9 cellular contexts compared by ENCODE assay signal in the genomic region with DNA sequence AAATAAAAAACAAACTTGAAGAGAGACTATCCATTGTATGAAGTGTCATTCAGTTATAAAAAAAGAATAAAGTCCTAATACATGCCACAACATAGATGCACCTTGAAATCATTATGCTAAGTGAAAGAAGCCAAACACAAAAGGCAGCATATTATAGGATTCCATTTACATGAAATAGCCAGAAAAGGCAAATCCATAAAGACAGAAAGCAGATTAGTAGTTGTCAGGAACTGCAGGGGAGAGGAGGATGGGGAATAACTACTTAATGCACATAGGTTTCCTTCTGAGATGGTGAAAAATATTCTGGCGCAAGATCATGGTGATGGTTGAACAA. TPM values are rescaled to one million over a fixed set of nuclear protein-coding genes. Genes with fewer than 3 reads are reported as not detected.
DNase-seq lines count a peak whose midpoint lies in the region; ATAC-seq, FAIRE-seq and TF ChIP-seq lines count a peak whose summit lies in the region.
"Had no signal": no experiment of that assay in that cellular context is flagged by ENCODE, and none has a peak within 500 bp of the region (broad histone marks: within the 10 kb centered on the region; RNA-seq: fewer than 3 reads in every experiment).

No MANE protein-coding gene starts in this region.

- peak overlapping the region in 1 of 2 donors; percentile 15 for H3K9ac ChIP-seq in duodenal mucosa (ENCODE audit: low read depth in 1 of 2, low read length in 2 of 2)

- ATAC-seq in HG03280 (IDR thresholded peaks at IDR 0.05; ENCODE audit: unreplicated experiment) (peak; percentile 21), foreskin keratinocyte (no peak)

- H3K36me3 ChIP-seq in breast epithelium (no peaks in the 10 kb centered on the region), duodenal mucosa (ENCODE audit: control insufficient read depth in 1 of 2, insufficient read depth in 2 of 2, low read length in 2 of 2) (no peaks in the 10 kb centered on the region), thymus (ENCODE audit: control insufficient read depth, insufficient read depth) (no peaks in the 10 kb centered on the region), small intestine (ENCODE audit: control insufficient read depth in 2 of 2, insufficient read depth in 2 of 2, low read length in 2 of 2) (no peaks in the 10 kb centered on the region)
- H3K36me3 ChIP-seq: colonic mucosa had no signal

- no peaks in the 10 kb centered on the region for H3K9me3 ChIP-seq in breast epithelium
- no peaks in the 10 kb centered on the region for H3K9me3 ChIP-seq in duodenal mucosa (ENCODE audit: control insufficient read depth in 1 of 2, low read length in 2 of 2)
- H3K9me3 ChIP-seq in thymus (ENCODE audit: control insufficient read depth) = no peaks in the 10 kb centered on the region
- no peaks in the 10 kb centered on the region for H3K9me3 ChIP-seq in small intestine (ENCODE audit: control insufficient read depth, low read depth)
- H3K9me3 ChIP-seq: colonic mucosa had no signal

- peaks cover 13% of the 10 kb centered on the region for H3K4me1 Mint-ChIP-seq in MCF 10A (ENCODE audit: insufficient read depth, unreplicated experiment)

- H3K4me3 ChIP-seq in breast epithelium (peak overlapping the region in 2 of 3 donors; percentile 37 to 41), duodenal mucosa (ENCODE audit: low read depth in 1 of 2, low read length in 2 of 2) (peak overlapping the region; percentile 59 to 64), thymus (ENCODE audit: low read length) (peak overlapping the region; percentile 8), small intestine (ENCODE audit: low read depth in 1 of 2, low read length in 2 of 2) (no peak overlapping the region)
- H3K4me3 ChIP-seq: colonic mucosa had no signal

- no peak for DNase-seq in breast epithelium (ENCODE audit: low spot score in 2 of 2)
- DNase-seq in MCF 10A (ENCODE audit: unreplicated experiment) = no peak
- no peak for DNase-seq in central memory CD4-positive, alpha-beta T cell
- DNase-seq in small intestine = no peak
- DNase-seq in foreskin keratinocyte = no peak
- DNase-seq: colonic mucosa had no signal

- no peak for FAIRE-seq in small intestine (lab: Jason Lieb, UNC)

- BruUV-seq in MCF 10A (replicated peaks; lab: Mats Ljungman, UMichigan) = no TSS peak

- H3K27me3 ChIP-seq in breast epithelium (no peaks in the 10 kb centered on the region), duodenal mucosa (ENCODE audit: control insufficient read depth in 1 of 2, insufficient read depth in 2 of 2, low read length in 2 of 2) (no peaks in the 10 kb centered on the region), thymus (ENCODE audit: control insufficient read depth, insufficient read depth) (no peaks in the 10 kb centered on the region), small intestine (ENCODE audit: control insufficient read depth in 2 of 2, insufficient read depth in 2 of 2, low read length in 2 of 2) (no peaks in the 10 kb centered on the region), foreskin keratinocyte (no peaks in the 10 kb centered on the region)
- H3K27me3 ChIP-seq: colonic mucosa had no signal

- H3K27ac ChIP-seq in breast epithelium (no peak overlapping the region), duodenal mucosa (ENCODE audit: low read depth, low read length) (no peak overlapping the region), thymus (ENCODE audit: low read depth) (no peak overlapping the region), small intestine (ENCODE audit: low read depth in 1 of 2, low read length in 1 of 2) (no peak overlapping the region), foreskin keratinocyte (no peak overlapping the region)
- H3K27ac ChIP-seq: colonic mucosa had no signal

- H3K36me3 Mint-ChIP-seq in MCF 10A (ENCODE audit: insufficient read depth, unreplicated experiment) = no peaks in the 10 kb centered on the region

- peaks cover 6% of the 10 kb centered on the region for H3K9me3 Mint-ChIP-seq in MCF 10A (ENCODE audit: unreplicated experiment)

- no peak for TF ChIP-seq POLR2A in breast epithelium (IDR thresholded peaks at IDR 0.05)

- CTCF ChIA-PET in MCF 10A (lab: Yijun Ruan, JAX) = no interaction called here

- no peak overlapping the region for H3K27ac Mint-ChIP-seq in MCF 10A (ENCODE audit: low read depth, unreplicated experiment)

- peaks cover 15% of the 10 kb centered on the region for H3K27me3 Mint-ChIP-seq in MCF 10A (ENCODE audit: insufficient read depth, unreplicated experiment)

- 100% methylated on average over 1 of the region's 1 CpG for WGBS in thymus
- WGBS in small intestine, 3 donors = 96 to 100% (median 97%) methylated on average over 1 of the region's 1 CpG

- POLR2A ChIA-PET in MCF 10A (lab: Yijun Ruan, JAX) = interaction anchor here (1.3 kb wide), 1 partner anchor 21 kb away, joined by 3 read pairs; no protein-coding TSS in a partner anchor

- intact Hi-C loops in breast epithelium (cut with DNase I; ENCODE audit: low total_unique reads) = loop anchor here (5.0 kb wide), 1 partner anchor 239 kb away; no protein-coding TSS in a partner anchor
- intact Hi-C loops in MCF 10A (cut with micrococcal nuclease) = no loop called here

- TF ChIP-seq CTCF in breast epithelium (IDR thresholded peaks at IDR 0.05) = no peak
- no peak for TF ChIP-seq CTCF in MCF 10A (IDR thresholded peaks at IDR 0.05; ENCODE audit: unreplicated experiment)
- no peak for TF ChIP-seq CTCF in foreskin keratinocyte (conservative IDR thresholded peaks at IDR 0.05)

- H3K4me3 Mint-ChIP-seq in MCF 10A (ENCODE audit: unreplicated experiment) = no peak overlapping the region

- H3K4me1 ChIP-seq in breast epithelium = no peaks in the 10 kb centered on the region
- no peaks in the 10 kb centered on the region for H3K4me1 ChIP-seq in duodenal mucosa (ENCODE audit: control insufficient read depth in 1 of 2, insufficient read depth in 2 of 2, low read length in 2 of 2)
- H3K4me1 ChIP-seq in thymus (ENCODE audit: control insufficient read depth, insufficient read depth, low read length) = no peaks in the 10 kb centered on the region
- no peaks in the 10 kb centered on the region for H3K4me1 ChIP-seq in small intestine (ENCODE audit: control insufficient read depth in 2 of 2, insufficient read depth in 1 of 2, low read depth in 1 of 2, low read length in 1 of 2)
- no peaks in the 10 kb centered on the region for H3K4me1 ChIP-seq in foreskin keratinocyte
- H3K4me1 ChIP-seq: colonic mucosa had no signal

RNA-seq across cellular contexts. Expression of a gene that starts 6.6 kb away (rescaled TPM):
- total RNA-seq in breast epithelium (under 1 TPM in 2 of 3 donors, not detected in 1; 0.29 to 0.66 TPM), MCF 10A (2022) (not detected in 2 replicates), foreskin keratinocyte (not detected in 2 replicates)
- polyA plus RNA-seq in thymus (6.9 TPM), small intestine (under 1 TPM in 1 of 3 donors, not detected in 2; 0.04 TPM), foreskin keratinocyte (not detected in 2 replicates)
- total RNA-seq: colonic mucosa had no signal

Comparison
In these comparisons a context has a peak if more than half of its experiments do, and no peak if none do; other contexts are left out.
1. H3K4me3 ChIP-seq: peak in breast epithelium (2 of 3), duodenal mucosa (2 of 2) and thymus (single experiment); none in small intestine (0 of 2).